Comparison of ENCODE assay signal across 22 cellular contexts in the genomic region with DNA sequence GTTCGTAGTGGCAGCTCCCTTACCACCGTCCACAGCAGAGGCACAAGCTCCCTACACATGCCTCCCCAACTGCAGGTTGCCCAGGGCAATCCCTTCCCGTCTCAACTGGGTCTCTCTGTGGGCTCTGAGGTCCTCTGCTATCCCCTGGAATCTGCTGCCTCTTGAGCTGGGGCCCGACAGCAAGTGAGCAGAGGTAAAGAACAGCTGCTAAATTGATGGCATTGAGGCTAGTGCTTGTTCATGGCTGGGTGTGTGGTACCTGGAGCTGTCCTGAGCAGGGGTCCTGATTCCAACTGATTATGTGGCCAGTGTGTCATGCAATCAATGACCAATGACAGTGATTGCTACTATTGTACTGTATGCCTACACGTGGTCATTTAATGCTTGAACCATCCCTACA. TPM values are rescaled to one million over a fixed set of nuclear protein-coding genes. Genes with fewer than 3 reads are reported as not detected.
"Had no signal": no experiment of that assay in that cellular context is flagged by ENCODE, and none has a peak within 500 bp of the region (broad histone marks: within the 10 kb centered on the region; RNA-seq: fewer than 3 reads in every experiment).

No MANE protein-coding gene starts in this region.

- DNase-seq: activated CD4-positive, alpha-beta T cell treated with anti-CD3 and anti-CD28 coated beads, Interleukin-2, amount 10 ng/mL, durations not matched to agents 24 days and 14 days; activated CD4-positive, CD25-positive, alpha-beta regulatory T cell; activated CD8-positive, alpha-beta memory T cell treated with anti-CD3 and anti-CD28 coated beads, Interleukin-2, amount 50 U/mL, for 48 hours; activated CD8-positive, alpha-beta T cell treated with anti-CD3 and anti-CD28 coated beads, Interleukin-2, amount 10 ng/mL, durations not matched to agents 7 days and 5 days; activated gamma-delta T cell; activated T-cell treated with anti-CD3 and anti-CD28 coated beads, Interleukin-2, amount 50 U/mL, for 72 hours; amniotic stem cell; esophagus squamous epithelium; hippocampal formation; kidney; left ventricle myocardium inferior; mesendoderm; stimulated activated naive CD4-positive, alpha-beta T cell treated with Interleukin-2 at 50 U/mL for 16 hours; T-helper 17 cell; transverse colon had no signal

- H3K4me1 ChIP-seq: esophagus squamous epithelium, left ventricle myocardium inferior, vagina had no signal

- H3K9me3 ChIP-seq: esophagus squamous epithelium, left ventricle myocardium inferior, transverse colon, vagina had no signal

- H3K4me3 ChIP-seq: esophagus squamous epithelium, left ventricle myocardium inferior, transverse colon, vagina had no signal

- H3K27me3 ChIP-seq: transverse colon, vagina had no signal

- FAIRE-seq: colon, kidney had no signal

- H3K4me3 Mint-ChIP-seq: activated CD4-positive, alpha-beta T cell treated with anti-CD3 and anti-CD28 coated beads, Interleukin-2, amount 10 ng/mL, durations not matched to agents 24 days and 14 days; activated CD8-positive, alpha-beta T cell treated with anti-CD3 and anti-CD28 coated beads, Interleukin-2, amount 10 ng/mL, durations not matched to agents 7 days and 5 days; activated naive CD8-positive, alpha-beta T cell; activated T-cell treated with anti-CD3 and anti-CD28 coated beads, Interleukin-2, amount 50 U/mL, for 72 hours; nephron; T-helper 17 cell had no signal

- H3K36me3 ChIP-seq: esophagus squamous epithelium, left ventricle myocardium inferior, transverse colon, vagina had no signal

- H3K27ac ChIP-seq: esophagus squamous epithelium, left ventricle myocardium inferior, vagina had no signal

- H3K36me3 Mint-ChIP-seq: activated naive CD8-positive, alpha-beta T cell had no signal

- H3K9me3 Mint-ChIP-seq: activated CD4-positive, alpha-beta T cell treated with anti-CD3 and anti-CD28 coated beads, Interleukin-2, amount 10 ng/mL, durations not matched to agents 24 days and 14 days; activated T-cell treated with anti-CD3 and anti-CD28 coated beads, Interleukin-2, amount 50 U/mL, for 72 hours; nephron had no signal

- H3K4me1 Mint-ChIP-seq: activated CD4-positive, alpha-beta T cell treated with anti-CD3 and anti-CD28 coated beads, Interleukin-2, amount 10 ng/mL, durations not matched to agents 24 days and 14 days; nephron had no signal

- ATAC-seq: activated CD8-positive, alpha-beta T cell treated with anti-CD3 and anti-CD28 coated beads, Interleukin-2, amount 10 ng/mL, durations not matched to agents 7 days and 5 days; activated T-cell treated with anti-CD3 and anti-CD28 coated beads, Interleukin-2, amount 50 U/mL, for 72 hours; T-helper 17 cell had no signal

- H3K27ac Mint-ChIP-seq: activated CD4-positive, alpha-beta T cell treated with anti-CD3 and anti-CD28 coated beads, Interleukin-2, amount 10 ng/mL, durations not matched to agents 24 days and 14 days; activated CD8-positive, alpha-beta T cell treated with anti-CD3 and anti-CD28 coated beads, Interleukin-2, amount 10 ng/mL, durations not matched to agents 7 days and 5 days; activated naive CD8-positive, alpha-beta T cell; activated T-cell treated with anti-CD3 and anti-CD28 coated beads, Interleukin-2, amount 50 U/mL, for 72 hours; nephron; T-helper 17 cell had no signal

RNA-seq across cellular contexts. Expression of gene HNF4A, which starts 40.9 kb away (rescaled TPM):
- total RNA-seq: activated CD4-positive, alpha-beta T cell treated with anti-CD3 and anti-CD28 coated beads, Interleukin-2, amount 10 ng/mL, durations not matched to agents 24 days and 14 days; activated CD8-positive, alpha-beta T cell treated with anti-CD3 and anti-CD28 coated beads, Interleukin-2, amount 10 ng/mL, durations not matched to agents 7 days and 5 days; activated T-cell treated with anti-CD3 and anti-CD28 coated beads, Interleukin-2, amount 50 U/mL, for 72 hours; cardiac septum; esophagus squamous epithelium; fibroblast of villous mesenchyme; left ventricle myocardium inferior; omental fat pad; T-helper 17 cell; vagina had no signal

RNA-seq across cellular contexts. Expression of gene R3HDML, which starts 59.5 kb away (rescaled TPM):
- total RNA-seq: activated CD4-positive, alpha-beta T cell treated with anti-CD3 and anti-CD28 coated beads, Interleukin-2, amount 10 ng/mL, durations not matched to agents 24 days and 14 days; activated CD8-positive, alpha-beta T cell treated with anti-CD3 and anti-CD28 coated beads, Interleukin-2, amount 10 ng/mL, durations not matched to agents 7 days and 5 days; activated T-cell treated with anti-CD3 and anti-CD28 coated beads, Interleukin-2, amount 50 U/mL, for 72 hours; cardiac septum; esophagus squamous epithelium; fibroblast of villous mesenchyme; kidney; left ventricle myocardium inferior; omental fat pad; T-helper 17 cell; transverse colon; vagina had no signal
